13 cellular contexts compared by ENCODE assay signal in the genomic region with DNA sequence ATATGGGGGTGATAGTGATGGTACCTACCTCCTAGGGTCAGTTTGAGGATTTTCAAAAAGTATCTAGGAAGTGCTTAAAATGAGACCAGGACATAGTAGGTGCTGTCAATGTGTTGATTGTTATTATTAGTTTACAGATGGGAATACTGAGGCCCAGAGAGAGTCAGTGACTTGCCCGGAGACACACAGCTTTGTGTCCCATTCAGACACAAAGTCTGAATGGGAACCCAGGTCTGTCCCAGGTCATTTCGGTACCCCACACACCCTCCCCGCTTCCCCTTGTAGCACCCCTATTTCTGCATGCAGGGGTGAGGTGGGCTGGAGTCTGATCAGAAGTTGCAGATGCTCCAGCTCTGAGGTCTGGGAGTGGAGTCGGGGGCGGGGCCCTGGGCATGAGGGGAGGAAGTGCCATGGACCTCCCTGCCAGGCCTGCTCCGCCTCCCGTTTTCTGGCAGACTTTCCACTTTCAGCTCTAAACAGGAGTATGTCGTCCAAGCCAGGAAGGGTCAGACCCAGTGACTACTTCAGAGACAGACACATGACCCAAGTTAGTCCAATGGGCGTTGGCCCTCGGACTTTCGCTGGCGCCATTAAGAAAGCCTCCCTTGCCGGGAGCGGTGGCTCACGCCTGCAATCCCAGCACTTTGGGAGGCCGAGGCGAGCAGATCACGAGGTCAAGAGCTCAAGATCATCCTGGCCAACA. TPM values are rescaled to one million over a fixed set of nuclear protein-coding genes. Genes with fewer than 3 reads are reported as not detected.
DNase-seq lines count a peak whose midpoint lies in the region; ATAC-seq and TF ChIP-seq lines count a peak whose summit lies in the region.
"Had no signal": no experiment of that assay in that cellular context is flagged by ENCODE, and none has a peak within 500 bp of the region (broad histone marks: within the 10 kb centered on the region; RNA-seq: fewer than 3 reads in every experiment).

No MANE protein-coding gene starts in this region.

- no peak for ATAC-seq in naive thymus-derived CD8-positive, alpha-beta T cell
- ATAC-seq: foreskin keratinocyte had no signal

- no peak for TF ChIP-seq POLR2A in prostate gland (IDR thresholded peaks at IDR 0.05)

- H3K36me3 ChIP-seq in ascending aorta (peaks cover under 1 to 8% of the 10 kb centered on the region in 2 donors), prostate gland (no peaks in the 10 kb centered on the region)

- peaks cover 28 to 79% of the 10 kb centered on the region in 2 donors for H3K4me1 ChIP-seq in ascending aorta
- H3K4me1 ChIP-seq in prostate gland (replicated peaks) = peaks cover 24% of the 10 kb centered on the region
- H3K4me1 ChIP-seq: foreskin keratinocyte had no signal

- H3K4me3 Mint-ChIP-seq in naive thymus-derived CD8-positive, alpha-beta T cell = peak overlapping the region in 6 of 10 donors; percentile 21 to 86 (median 62)
- H3K4me3 Mint-ChIP-seq: T-helper 1 cell treated with Interleukin-12 subunit alpha and Interleukin-12 subunit beta and Interleukin-4 antibody, amounts not matched to agents 30 μg/mL and 1 μg/mL, for 36 hours had no signal

- no peaks in the 10 kb centered on the region for H3K36me3 Mint-ChIP-seq in naive thymus-derived CD8-positive, alpha-beta T cell

- DNase-seq in GM03348 (ENCODE audit: low spot score) (peak; percentile 55), ascending aorta (ENCODE audit: low spot score in 2 of 2) (peak; percentile 56 to 95), mucosa of gallbladder (ENCODE audit: low spot score) (no peak), prostate gland (ENCODE audit: low spot score) (no peak), D341Med (ENCODE audit: low spot score) (no peak)
- no peak for DNase-seq in naive thymus-derived CD8-positive, alpha-beta T cell
- DNase-seq: activated effector memory CD4-positive, alpha-beta T cell treated with anti-CD3 and anti-CD28 coated beads, Interleukin-2, amount 50 U/mL, for 16 hours; DND-41; foreskin keratinocyte; midbrain; NCI-H524; trophoblast cell had no signal

- 75% methylated on average over 18 of the region's 18 CpGs for WGBS in prostate gland

- intact Hi-C loops in ascending aorta (cut with DNase I) (no loop called here), prostate gland (cut with DNase I) (no loop called here)

- H3K27me3 Mint-ChIP-seq in naive thymus-derived CD8-positive, alpha-beta T cell = no peaks in the 10 kb centered on the region

- H3K9me3 ChIP-seq in ascending aorta = no peaks in the 10 kb centered on the region
- no peaks in the 10 kb centered on the region for H3K9me3 ChIP-seq in prostate gland

- H3K4me3 ChIP-seq in ascending aorta (no peak overlapping the region), prostate gland (no peak overlapping the region)

- TF ChIP-seq CTCF in ascending aorta (IDR thresholded peaks at IDR 0.05) = no peak
- no peak for TF ChIP-seq CTCF in prostate gland (IDR thresholded peaks at IDR 0.05)

- H3K27ac ChIP-seq in ascending aorta (peak overlapping the region; percentile 91), prostate gland (no peak overlapping the region)
- H3K27ac ChIP-seq: foreskin keratinocyte had no signal

- POLR2A ChIA-PET in naive thymus-derived CD8-positive, alpha-beta T cell (lab: Charles Lee) = interaction anchor here (0.8 to 1.8 kb wide), 6 partner anchors 17 to 74 kb away, joined by 3 to 5 read pairs (median 4); a partner anchor contains a TSS

- H3K4me1 Mint-ChIP-seq in naive thymus-derived CD8-positive, alpha-beta T cell = peaks cover 35 to 68% (median 59%) of the 10 kb centered on the region in 4 donors

- H3K27ac Mint-ChIP-seq in naive thymus-derived CD8-positive, alpha-beta T cell = peak overlapping the region; percentile 5 to 92 (median 68)
- H3K27ac Mint-ChIP-seq: T-helper 1 cell treated with Interleukin-12 subunit alpha and Interleukin-12 subunit beta and Interleukin-4 antibody, amounts not matched to agents 30 μg/mL and 1 μg/mL, for 36 hours had no signal

- H3K27me3 ChIP-seq in ascending aorta (no peaks in the 10 kb centered on the region), prostate gland (replicated peaks; ENCODE audit: insufficient read depth) (no peaks in the 10 kb centered on the region)
- H3K27me3 ChIP-seq: foreskin keratinocyte had no signal

- no peaks in the 10 kb centered on the region for H3K9me3 Mint-ChIP-seq in naive thymus-derived CD8-positive, alpha-beta T cell
- H3K9me3 Mint-ChIP-seq: T-helper 1 cell treated with Interleukin-12 subunit alpha and Interleukin-12 subunit beta and Interleukin-4 antibody, amounts not matched to agents 30 μg/mL and 1 μg/mL, for 36 hours had no signal

RNA-seq across cellular contexts. Expression of a gene that starts 3.2 kb away (rescaled TPM):
- total RNA-seq in ascending aorta = 151 TPM
- 10 to 100 TPM; 57.0 to 62.9 TPM for total RNA-seq in naive thymus-derived CD8-positive, alpha-beta T cell
- 10 to 100 TPM; 20.5 to 25.3 (median 21.8) TPM for polyA plus RNA-seq in naive thymus-derived CD8-positive, alpha-beta T cell
- 89.0 TPM for total RNA-seq in mucosa of gallbladder
- total RNA-seq in prostate gland = 10 to 100 TPM; 33.1 to 65.1 TPM

RNA-seq across cellular contexts. Expression of a gene that starts 20.7 kb away (rescaled TPM):
- total RNA-seq in ascending aorta (1,082 TPM), mucosa of gallbladder (227 TPM), prostate gland (100 to 1,000 TPM; 155 to 235 TPM)
- 10 to 100 TPM; 16.7 to 19.1 TPM for total RNA-seq in naive thymus-derived CD8-positive, alpha-beta T cell
- polyA plus RNA-seq in naive thymus-derived CD8-positive, alpha-beta T cell = 1 to 10 TPM; 4.3 to 5.8 (median 5.3) TPM

RNA-seq across cellular contexts. Expression of a gene that starts 30.1 kb away (rescaled TPM):
- 18.1 TPM for total RNA-seq in ascending aorta
- total RNA-seq in naive thymus-derived CD8-positive, alpha-beta T cell = 1 to 10 TPM; 7.6 to 7.7 TPM
- polyA plus RNA-seq in naive thymus-derived CD8-positive, alpha-beta T cell = 10 to 100 TPM; 14.6 to 21.6 (median 20.6) TPM
- total RNA-seq in mucosa of gallbladder = 7.8 TPM
- 10 to 100 TPM in 1 of 2 donors, 1 to 10 TPM in 1; 8.7 to 11.0 TPM for total RNA-seq in prostate gland

RNA-seq across cellular contexts. Expression of a gene that starts 32.9 kb away (rescaled TPM):
- total RNA-seq in ascending aorta (0.32 TPM), mucosa of gallbladder (12.8 TPM), prostate gland (10 to 100 TPM in 1 of 2 donors, 1 to 10 TPM in 1; 5.0 to 10.4 TPM)
- total RNA-seq in naive thymus-derived CD8-positive, alpha-beta T cell = 1 to 10 TPM; 3.7 to 3.8 TPM
- under 1 TPM in 1 of 3 donors, not detected in 2; 0.22 TPM for polyA plus RNA-seq in naive thymus-derived CD8-positive, alpha-beta T cell

RNA-seq across cellular contexts. Expression of a gene that starts 40.1 kb away (rescaled TPM):
- total RNA-seq in ascending aorta (117 TPM), mucosa of gallbladder (84.8 TPM), prostate gland (100 to 1,000 TPM; 126 to 139 TPM)
- 10 to 100 TPM; 84.0 to 86.4 TPM for total RNA-seq in naive thymus-derived CD8-positive, alpha-beta T cell
- polyA plus RNA-seq in naive thymus-derived CD8-positive, alpha-beta T cell = 10 to 100 TPM; 29.0 to 54.4 (median 43.0) TPM

Comparison
In these comparisons a context has a peak if more than half of its experiments do, and no peak if none do; other contexts are left out.
1. DNase-seq: peak in GM03348 (single experiment) and ascending aorta (2 of 2); none in naive thymus-derived CD8-positive, alpha-beta T cell (0 of 10), mucosa of gallbladder (single experiment), prostate gland (single experiment) and D341Med (single experiment).
2. H3K27ac ChIP-seq: peak in ascending aorta (2 of 2); none in prostate gland (0 of 2).
3. RNA of a gene that starts 20.7 kb away (total RNA-seq): 1,082 TPM in ascending aorta (single experiment), 155 to 235 TPM in prostate gland and 227 TPM in mucosa of gallbladder (single experiment); 16.7 to 19.1 TPM in naive thymus-derived CD8-positive, alpha-beta T cell; every median in the first group is over 4 times any median in the second.